11 cellular contexts compared by ENCODE assay signal in genomic region chr13:110442946-110443632, GRCh38.
A peak's percentile ranks its signal among the peaks of the same experiment; 100 is the strongest.
DNase-seq lines count a peak whose midpoint lies in the region; ATAC-seq and TF ChIP-seq lines count a peak whose summit lies in the region.
"Had no signal": no experiment of that assay in that cellular context is flagged by ENCODE, and none has a peak within 500 bp of the region (broad histone marks: within the 10 kb centered on the region; RNA-seq: fewer than 3 reads in every experiment).

No MANE protein-coding gene starts in this region.

- CTCF ChIA-PET in RWPE1 (lab: Yijun Ruan, JAX) = interaction anchor here (1.8 kb wide), 1 partner anchor 220 kb away, joined by 8 read pairs; no protein-coding TSS in a partner anchor
- CTCF ChIA-PET in CD4-positive, alpha-beta T cell (lab: Charles Lee) = no interaction called here

- peaks cover 70% of the 10 kb centered on the region for H3K27me3 Mint-ChIP-seq in stimulated activated naive CD8-positive, alpha-beta T cell treated with anti-CD3 and anti-CD28 coated beads, Interleukin-15, amount 100 ng/mL, for 72 hours
- peaks cover 80% of the 10 kb centered on the region for H3K27me3 Mint-ChIP-seq in CD4-positive, alpha-beta T cell

- H3K9me3 Mint-ChIP-seq in stimulated activated naive CD8-positive, alpha-beta T cell treated with anti-CD3 and anti-CD28 coated beads, Interleukin-15, amount 100 ng/mL, for 72 hours = no peaks in the 10 kb centered on the region
- no peaks in the 10 kb centered on the region for H3K9me3 Mint-ChIP-seq in CD4-positive, alpha-beta T cell

- no peak overlapping the region for H3K4me3 Mint-ChIP-seq in stimulated activated naive CD8-positive, alpha-beta T cell treated with anti-CD3 and anti-CD28 coated beads, Interleukin-15, amount 100 ng/mL, for 72 hours
- H3K4me3 Mint-ChIP-seq in CD4-positive, alpha-beta T cell = no peak overlapping the region

- no peak overlapping the region for H2AFZ ChIP-seq in fibroblast of lung (ENCODE audit: low read length)

- H3K4me3 ChIP-seq in fibroblast of lung (replicated peaks in 1 of 4; ENCODE audit: control extremely low read depth in 1 of 4, insufficient read depth in 1 of 4, low read depth in 3 of 4, low read length in 4 of 4) = no peak overlapping the region
- no peak overlapping the region for H3K4me3 ChIP-seq in skeletal muscle satellite cell (ENCODE audit: low read length)

- H3K9ac ChIP-seq in fibroblast of lung (ENCODE audit: insufficient read depth, low read length) (no peak overlapping the region), skeletal muscle satellite cell (ENCODE audit: low read depth, low read length) (peak overlapping the region; percentile 47)

- H3K4me1 Mint-ChIP-seq in stimulated activated naive CD8-positive, alpha-beta T cell treated with anti-CD3 and anti-CD28 coated beads, Interleukin-15, amount 100 ng/mL, for 72 hours = peaks cover 12% of the 10 kb centered on the region
- no peaks in the 10 kb centered on the region for H3K4me1 Mint-ChIP-seq in CD4-positive, alpha-beta T cell (ENCODE audit: low read depth)

- H3K27ac Mint-ChIP-seq in stimulated activated naive CD8-positive, alpha-beta T cell treated with anti-CD3 and anti-CD28 coated beads, Interleukin-15, amount 100 ng/mL, for 72 hours = no peak overlapping the region
- H3K27ac Mint-ChIP-seq in CD4-positive, alpha-beta T cell = no peak overlapping the region

- no peaks in the 10 kb centered on the region for H4K20me1 ChIP-seq in fibroblast of lung (ENCODE audit: control insufficient read depth, extremely low read depth, insufficient read depth, low read length)

- H3K4me2 ChIP-seq in fibroblast of lung (ENCODE audit: extremely low read depth, insufficient read depth, low read length) (no peak overlapping the region), skeletal muscle satellite cell (ENCODE audit: low read length) (peak overlapping the region; percentile 48)

- DNase-seq in HCEC 1CT = peak; percentile 74
- DNase-seq in RWPE1 (ENCODE audit: low spot score) = peak; percentile 53
- DNase-seq in fibroblast of lung (ENCODE audit: low read depth in 2 of 2) = peak; percentile 52 to 68
- DNase-seq in stimulated activated naive CD8-positive, alpha-beta T cell treated with anti-CD3 and anti-CD28 coated beads, Interleukin-15, amount 100 ng/mL, for 72 hours = no peak
- DNase-seq in inferior parietal cortex (ENCODE audit: extremely low spot score) = no peak
- no peak for DNase-seq in CD4-positive, alpha-beta T cell
- DNase-seq: activated CD4-positive, CD25-positive, alpha-beta regulatory T cell; activated naive CD4-positive, alpha-beta T cell treated with Interleukin-2 at 50 U/mL for 16 hours; NCI-H1105 had no signal

- POLR2A ChIA-PET in RWPE1 (lab: Yijun Ruan, JAX; ENCODE audit: low non-redundant PET) = no interaction called here
- POLR2A ChIA-PET in CD4-positive, alpha-beta T cell (lab: Charles Lee) = no interaction called here

- H3K27me3 ChIP-seq in fibroblast of lung (ENCODE audit: control insufficient read depth, insufficient read depth, low read length) (no peaks in the 10 kb centered on the region), skeletal muscle satellite cell (ENCODE audit: control insufficient read depth, insufficient read depth, low read length) (no peaks in the 10 kb centered on the region)
- H3K27me3 ChIP-seq in CD4-positive, alpha-beta T cell (ENCODE audit: control insufficient read depth, insufficient read depth, low read length) = peaks cover 7% of the 10 kb centered on the region

- H3K79me2 ChIP-seq in fibroblast of lung (ENCODE audit: control insufficient read depth, insufficient read depth, low read length) = no peaks in the 10 kb centered on the region

- H3K4me1 ChIP-seq in fibroblast of lung (ENCODE audit: control insufficient read depth, extremely low read depth, insufficient read depth, low read length) (peaks cover 26% of the 10 kb centered on the region), skeletal muscle satellite cell (ENCODE audit: control insufficient read depth, insufficient read depth, low read length) (peaks cover 43% of the 10 kb centered on the region)

- H3K36me3 Mint-ChIP-seq in CD4-positive, alpha-beta T cell (ENCODE audit: low read depth) = no peaks in the 10 kb centered on the region

- TF ChIP-seq CTCF in RWPE1 (conservative IDR thresholded peaks at IDR 0.05; ENCODE audit: low read depth) (no peak), fibroblast of lung (conservative IDR thresholded peaks at IDR 0.05 in 1 of 2, IDR thresholded peaks at IDR 0.05 in 1 of 2; ENCODE audit: low read depth in 1 of 2, low read length in 2 of 2) (no peak)
- TF ChIP-seq CTCF in CD4-positive, alpha-beta T cell (IDR thresholded peaks at IDR 0.05) = no peak

- ATAC-seq in stimulated activated naive CD8-positive, alpha-beta T cell treated with anti-CD3 and anti-CD28 coated beads, Interleukin-15, amount 100 ng/mL, for 72 hours = no peak
- ATAC-seq in CD4-positive, alpha-beta T cell (ENCODE audit: poor library complexity) = no peak
- ATAC-seq: HCT116 had no signal

- intact Hi-C loops in CD4-positive, alpha-beta T cell (cut with DNase I, micrococcal nuclease) = no loop called here

- H3K36me3 ChIP-seq in fibroblast of lung (ENCODE audit: control insufficient read depth, insufficient read depth, low read length) = peaks cover 12% of the 10 kb centered on the region
- H3K36me3 ChIP-seq in skeletal muscle satellite cell (ENCODE audit: insufficient read depth, low read length) = peaks cover 55% of the 10 kb centered on the region

- H3K9me3 ChIP-seq in fibroblast of lung (ENCODE audit: control insufficient read depth, insufficient read depth, low read depth, low read length) (no peaks in the 10 kb centered on the region), skeletal muscle satellite cell (replicated peaks; ENCODE audit: low read length) (no peaks in the 10 kb centered on the region)
- H3K9me3 ChIP-seq in CD4-positive, alpha-beta T cell (ENCODE audit: control insufficient read depth, low read length) = no peaks in the 10 kb centered on the region

- peak overlapping the region; percentile 23; the same call in 1 of the 2 replicates for H3K27ac ChIP-seq in RWPE1
- peak overlapping the region; percentile 63 for H3K27ac ChIP-seq in fibroblast of lung (ENCODE audit: insufficient read depth, low read length)
- H3K27ac ChIP-seq in CD4-positive, alpha-beta T cell (ENCODE audit: low read depth, low read length) = no peak overlapping the region

Comparison
In these comparisons a context has a peak if more than half of its experiments do, and no peak if none do; other contexts are left out.
1. DNase-seq: peak in HCEC 1CT (single experiment), RWPE1 (single experiment) and fibroblast of lung (2 of 2); none in stimulated activated naive CD8-positive, alpha-beta T cell treated with anti-CD3 and anti-CD28 coated beads, Interleukin-15, amount 100 ng/mL, for 72 hours (0 of 2), inferior parietal cortex (single experiment) and CD4-positive, alpha-beta T cell (0 of 10).